ENCODE assay signal across 1 cellular context in the genomic region with DNA sequence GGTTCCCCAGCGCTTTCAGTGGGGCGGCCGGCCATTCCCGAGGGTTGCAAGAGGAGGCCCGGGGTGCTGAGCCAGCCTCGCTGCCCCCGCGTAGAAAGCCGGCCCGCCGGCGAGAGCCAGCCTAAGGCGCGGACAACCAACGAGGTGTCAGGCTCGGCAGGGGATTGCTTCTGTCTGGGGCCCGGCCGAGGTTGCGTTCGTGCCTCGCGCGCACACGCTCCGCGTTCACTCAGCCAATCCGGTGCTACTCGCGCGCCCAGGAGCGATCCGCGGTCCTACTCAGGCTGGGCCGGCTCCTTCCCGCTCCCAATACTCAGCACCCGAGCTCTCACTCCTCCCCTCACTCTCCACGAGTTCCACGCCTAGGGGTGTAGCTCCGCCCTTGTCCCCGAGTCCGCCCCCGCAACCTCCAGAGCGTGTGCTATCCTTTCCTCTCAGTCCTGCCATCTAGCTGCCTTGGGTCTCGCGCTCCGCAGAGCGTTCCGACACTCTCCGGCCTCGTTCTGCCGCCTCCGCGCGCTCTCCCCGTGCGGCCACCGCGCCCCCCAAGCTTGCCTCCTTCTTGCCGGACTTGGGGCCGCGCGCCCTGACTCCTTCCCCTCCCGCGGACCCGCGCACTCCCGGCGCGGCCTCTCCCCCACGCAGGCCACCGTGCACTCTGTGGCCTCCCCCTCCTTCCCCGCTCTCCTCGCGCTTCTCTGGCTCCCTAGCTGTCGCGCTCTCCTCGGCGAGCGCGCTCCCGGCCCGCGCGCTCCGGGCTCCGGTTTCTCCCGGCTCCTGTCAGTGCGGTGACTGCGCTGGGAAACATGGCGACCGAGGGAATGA.
TF ChIP-seq lines count a peak whose summit lies in the region.

A gene (plus strand): TSS at position 426 of the 825 bp plus-strand sequence.

TF ChIP-seq in HepG2, 621 proteins besides CTCF, POLR2A, EP300 and RAD21 (continued from another document and continues in another):
- TF ChIP-seq CHD2 (IDR thresholded peaks at IDR 0.05; ENCODE audit: low read depth, low read length) (0 out of 2 replicates have a peak, but pooled peaks have one; percentile 49), BRD4 (CRISPR knock-in tag; IDR thresholded peaks at IDR 0.05) (no peak), ZNF605 (CRISPR knock-in tag; IDR thresholded peaks at IDR 0.05) (no peak; the same call in 1 of the 2 replicates), NFIC (IDR thresholded peaks at IDR 0.05; ENCODE audit: low read length) (no peak), SCMH1 (CRISPR knock-in tag; IDR thresholded peaks at IDR 0.05; ENCODE audit: borderline replicate concordance) (no peak), PRMT3 (CRISPR knock-in tag; IDR thresholded peaks at IDR 0.05; ENCODE audit: borderline replicate concordance, low read depth) (peak; percentile 77; the same call in 1 of the 2 replicates), MED13 (CRISPR knock-in tag; IDR thresholded peaks at IDR 0.05) (no peak), ZNF350 (CRISPR knock-in tag; IDR thresholded peaks at IDR 0.05; ENCODE audit: borderline replicate concordance, low read depth) (peak; percentile 91), SMARCC2 (IDR thresholded peaks at IDR 0.05) (no peak), HNRNPL (IDR thresholded peaks at IDR 0.05; ENCODE audit: low read depth, low read length) (no peak), SSRP1 (CRISPR knock-in tag; IDR thresholded peaks at IDR 0.05) (no peak), DR1 (CRISPR knock-in tag; IDR thresholded peaks at IDR 0.05) (peak; percentile 87; the same call in 1 of the 2 replicates), ZNF136 (CRISPR knock-in tag; IDR thresholded peaks at IDR 0.05; ENCODE audit: low read depth) (no peak; the same call in 1 of the 2 replicates)
- TF ChIP-seq, protein P1, sequence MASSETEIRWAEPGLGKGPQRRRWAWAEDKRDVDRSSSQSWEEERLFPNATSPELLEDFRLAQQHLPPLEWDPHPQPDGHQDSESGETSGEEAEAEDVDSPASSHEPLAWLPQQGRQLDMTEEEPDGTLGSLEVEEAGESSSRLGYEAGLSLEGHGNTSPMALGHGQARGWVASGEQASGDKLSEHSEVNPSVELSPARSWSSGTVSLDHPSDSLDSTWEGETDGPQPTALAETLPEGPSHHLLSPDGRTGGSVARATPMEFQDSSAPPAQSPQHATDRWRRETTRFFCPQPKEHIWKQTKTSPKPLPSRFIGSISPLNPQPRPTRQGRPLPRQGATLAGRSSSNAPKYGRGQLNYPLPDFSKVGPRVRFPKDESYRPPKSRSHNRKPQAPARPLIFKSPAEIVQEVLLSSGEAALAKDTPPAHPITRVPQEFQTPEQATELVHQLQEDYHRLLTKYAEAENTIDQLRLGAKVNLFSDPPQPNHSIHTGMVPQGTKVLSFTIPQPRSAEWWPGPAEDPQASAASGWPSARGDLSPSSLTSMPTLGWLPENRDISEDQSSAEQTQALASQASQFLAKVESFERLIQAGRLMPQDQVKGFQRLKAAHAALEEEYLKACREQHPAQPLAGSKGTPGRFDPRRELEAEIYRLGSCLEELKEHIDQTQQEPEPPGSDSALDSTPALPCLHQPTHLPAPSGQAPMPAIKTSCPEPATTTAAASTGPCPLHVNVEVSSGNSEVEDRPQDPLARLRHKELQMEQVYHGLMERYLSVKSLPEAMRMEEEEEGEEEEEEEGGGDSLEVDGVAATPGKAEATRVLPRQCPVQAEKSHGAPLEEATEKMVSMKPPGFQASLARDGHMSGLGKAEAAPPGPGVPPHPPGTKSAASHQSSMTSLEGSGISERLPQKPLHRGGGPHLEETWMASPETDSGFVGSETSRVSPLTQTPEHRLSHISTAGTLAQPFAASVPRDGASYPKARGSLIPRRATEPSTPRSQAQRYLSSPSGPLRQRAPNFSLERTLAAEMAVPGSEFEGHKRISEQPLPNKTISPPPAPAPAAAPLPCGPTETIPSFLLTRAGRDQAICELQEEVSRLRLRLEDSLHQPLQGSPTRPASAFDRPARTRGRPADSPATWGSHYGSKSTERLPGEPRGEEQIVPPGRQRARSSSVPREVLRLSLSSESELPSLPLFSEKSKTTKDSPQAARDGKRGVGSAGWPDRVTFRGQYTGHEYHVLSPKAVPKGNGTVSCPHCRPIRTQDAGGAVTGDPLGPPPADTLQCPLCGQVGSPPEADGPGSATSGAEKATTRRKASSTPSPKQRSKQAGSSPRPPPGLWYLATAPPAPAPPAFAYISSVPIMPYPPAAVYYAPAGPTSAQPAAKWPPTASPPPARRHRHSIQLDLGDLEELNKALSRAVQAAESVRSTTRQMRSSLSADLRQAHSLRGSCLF (CRISPR knock-in tag; IDR thresholded peaks at IDR 0.05; ENCODE audit: borderline replicate concordance), result no peak
- TF ChIP-seq, protein P2, sequence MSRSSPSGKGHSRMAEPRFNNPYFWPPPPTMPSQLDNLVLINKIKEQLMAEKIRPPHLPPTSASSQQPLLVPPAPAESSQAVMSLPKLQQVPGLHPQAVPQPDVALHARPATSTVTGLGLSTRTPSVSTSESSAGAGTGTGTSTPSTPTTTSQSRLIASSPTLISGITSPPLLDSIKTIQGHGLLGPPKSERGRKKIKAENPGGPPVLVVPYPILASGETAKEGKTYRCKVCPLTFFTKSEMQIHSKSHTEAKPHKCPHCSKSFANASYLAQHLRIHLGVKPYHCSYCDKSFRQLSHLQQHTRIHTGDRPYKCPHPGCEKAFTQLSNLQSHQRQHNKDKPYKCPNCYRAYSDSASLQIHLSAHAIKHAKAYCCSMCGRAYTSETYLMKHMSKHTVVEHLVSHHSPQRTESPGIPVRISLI (CRISPR knock-in tag; IDR thresholded peaks at IDR 0.05; ENCODE audit: borderline replicate concordance), result 0 out of 2 replicates have a peak, but pooled peaks have one; percentile 33
- TF ChIP-seq, protein P3, sequence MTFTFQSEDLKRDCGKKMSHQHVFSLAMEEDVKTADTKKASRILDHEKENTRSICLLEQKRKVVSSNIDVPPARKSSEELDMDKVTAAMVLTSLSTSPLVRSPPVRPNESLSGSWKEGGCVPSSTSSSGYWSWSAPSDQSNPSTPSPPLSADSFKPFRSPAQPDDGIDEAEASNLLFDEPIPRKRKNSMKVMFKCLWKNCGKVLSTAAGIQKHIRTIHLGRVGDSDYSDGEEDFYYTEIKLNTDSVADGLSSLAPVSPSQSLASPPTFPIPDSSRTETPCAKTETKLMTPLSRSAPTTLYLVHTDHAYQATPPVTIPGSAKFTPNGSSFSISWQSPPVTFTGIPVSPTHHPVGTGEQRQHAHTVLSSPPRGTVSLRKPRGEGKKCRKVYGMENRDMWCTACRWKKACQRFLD (CRISPR knock-in tag; IDR thresholded peaks at IDR 0.05; ENCODE audit: borderline replicate concordance), result no peak
- TF ChIP-seq, protein P4, sequence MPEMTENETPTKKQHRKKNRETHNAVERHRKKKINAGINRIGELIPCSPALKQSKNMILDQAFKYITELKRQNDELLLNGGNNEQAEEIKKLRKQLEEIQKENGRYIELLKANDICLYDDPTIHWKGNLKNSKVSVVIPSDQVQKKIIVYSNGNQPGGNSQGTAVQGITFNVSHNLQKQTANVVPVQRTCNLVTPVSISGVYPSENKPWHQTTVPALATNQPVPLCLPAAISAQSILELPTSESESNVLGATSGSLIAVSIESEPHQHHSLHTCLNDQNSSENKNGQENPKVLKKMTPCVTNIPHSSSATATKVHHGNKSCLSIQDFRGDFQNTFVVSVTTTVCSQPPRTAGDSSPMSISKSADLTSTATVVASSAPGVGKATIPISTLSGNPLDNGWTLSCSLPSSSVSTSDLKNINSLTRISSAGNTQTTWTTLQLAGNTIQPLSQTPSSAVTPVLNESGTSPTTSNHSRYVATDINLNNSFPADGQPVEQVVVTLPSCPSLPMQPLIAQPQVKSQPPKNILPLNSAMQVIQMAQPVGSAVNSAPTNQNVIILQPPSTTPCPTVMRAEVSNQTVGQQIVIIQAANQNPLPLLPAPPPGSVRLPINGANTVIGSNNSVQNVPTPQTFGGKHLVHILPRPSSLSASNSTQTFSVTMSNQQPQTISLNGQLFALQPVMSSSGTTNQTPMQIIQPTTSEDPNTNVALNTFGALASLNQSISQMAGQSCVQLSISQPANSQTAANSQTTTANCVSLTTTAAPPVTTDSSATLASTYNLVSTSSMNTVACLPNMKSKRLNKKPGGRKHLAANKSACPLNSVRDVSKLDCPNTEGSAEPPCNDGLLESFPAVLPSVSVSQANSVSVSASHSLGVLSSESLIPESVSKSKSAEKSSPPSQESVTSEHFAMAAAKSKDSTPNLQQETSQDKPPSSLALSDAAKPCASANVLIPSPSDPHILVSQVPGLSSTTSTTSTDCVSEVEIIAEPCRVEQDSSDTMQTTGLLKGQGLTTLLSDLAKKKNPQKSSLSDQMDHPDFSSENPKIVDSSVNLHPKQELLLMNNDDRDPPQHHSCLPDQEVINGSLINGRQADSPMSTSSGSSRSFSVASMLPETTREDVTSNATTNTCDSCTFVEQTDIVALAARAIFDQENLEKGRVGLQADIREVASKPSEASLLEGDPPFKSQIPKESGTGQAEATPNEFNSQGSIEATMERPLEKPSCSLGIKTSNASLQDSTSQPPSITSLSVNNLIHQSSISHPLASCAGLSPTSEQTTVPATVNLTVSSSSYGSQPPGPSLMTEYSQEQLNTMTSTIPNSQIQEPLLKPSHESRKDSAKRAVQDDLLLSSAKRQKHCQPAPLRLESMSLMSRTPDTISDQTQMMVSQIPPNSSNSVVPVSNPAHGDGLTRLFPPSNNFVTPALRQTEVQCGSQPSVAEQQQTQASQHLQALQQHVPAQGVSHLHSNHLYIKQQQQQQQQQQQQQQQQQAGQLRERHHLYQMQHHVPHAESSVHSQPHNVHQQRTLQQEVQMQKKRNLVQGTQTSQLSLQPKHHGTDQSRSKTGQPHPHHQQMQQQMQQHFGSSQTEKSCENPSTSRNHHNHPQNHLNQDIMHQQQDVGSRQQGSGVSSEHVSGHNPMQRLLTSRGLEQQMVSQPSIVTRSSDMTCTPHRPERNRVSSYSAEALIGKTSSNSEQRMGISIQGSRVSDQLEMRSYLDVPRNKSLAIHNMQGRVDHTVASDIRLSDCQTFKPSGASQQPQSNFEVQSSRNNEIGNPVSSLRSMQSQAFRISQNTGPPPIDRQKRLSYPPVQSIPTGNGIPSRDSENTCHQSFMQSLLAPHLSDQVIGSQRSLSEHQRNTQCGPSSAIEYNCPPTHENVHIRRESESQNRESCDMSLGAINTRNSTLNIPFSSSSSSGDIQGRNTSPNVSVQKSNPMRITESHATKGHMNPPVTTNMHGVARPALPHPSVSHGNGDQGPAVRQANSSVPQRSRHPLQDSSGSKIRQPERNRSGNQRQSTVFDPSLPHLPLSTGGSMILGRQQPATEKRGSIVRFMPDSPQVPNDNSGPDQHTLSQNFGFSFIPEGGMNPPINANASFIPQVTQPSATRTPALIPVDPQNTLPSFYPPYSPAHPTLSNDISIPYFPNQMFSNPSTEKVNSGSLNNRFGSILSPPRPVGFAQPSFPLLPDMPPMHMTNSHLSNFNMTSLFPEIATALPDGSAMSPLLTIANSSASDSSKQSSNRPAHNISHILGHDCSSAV (CRISPR knock-in tag; IDR thresholded peaks at IDR 0.05; ENCODE audit: borderline replicate concordance), result 0 out of 2 replicates have a peak, but pooled peaks have one; percentile 85
- TF ChIP-seq, protein P5, sequence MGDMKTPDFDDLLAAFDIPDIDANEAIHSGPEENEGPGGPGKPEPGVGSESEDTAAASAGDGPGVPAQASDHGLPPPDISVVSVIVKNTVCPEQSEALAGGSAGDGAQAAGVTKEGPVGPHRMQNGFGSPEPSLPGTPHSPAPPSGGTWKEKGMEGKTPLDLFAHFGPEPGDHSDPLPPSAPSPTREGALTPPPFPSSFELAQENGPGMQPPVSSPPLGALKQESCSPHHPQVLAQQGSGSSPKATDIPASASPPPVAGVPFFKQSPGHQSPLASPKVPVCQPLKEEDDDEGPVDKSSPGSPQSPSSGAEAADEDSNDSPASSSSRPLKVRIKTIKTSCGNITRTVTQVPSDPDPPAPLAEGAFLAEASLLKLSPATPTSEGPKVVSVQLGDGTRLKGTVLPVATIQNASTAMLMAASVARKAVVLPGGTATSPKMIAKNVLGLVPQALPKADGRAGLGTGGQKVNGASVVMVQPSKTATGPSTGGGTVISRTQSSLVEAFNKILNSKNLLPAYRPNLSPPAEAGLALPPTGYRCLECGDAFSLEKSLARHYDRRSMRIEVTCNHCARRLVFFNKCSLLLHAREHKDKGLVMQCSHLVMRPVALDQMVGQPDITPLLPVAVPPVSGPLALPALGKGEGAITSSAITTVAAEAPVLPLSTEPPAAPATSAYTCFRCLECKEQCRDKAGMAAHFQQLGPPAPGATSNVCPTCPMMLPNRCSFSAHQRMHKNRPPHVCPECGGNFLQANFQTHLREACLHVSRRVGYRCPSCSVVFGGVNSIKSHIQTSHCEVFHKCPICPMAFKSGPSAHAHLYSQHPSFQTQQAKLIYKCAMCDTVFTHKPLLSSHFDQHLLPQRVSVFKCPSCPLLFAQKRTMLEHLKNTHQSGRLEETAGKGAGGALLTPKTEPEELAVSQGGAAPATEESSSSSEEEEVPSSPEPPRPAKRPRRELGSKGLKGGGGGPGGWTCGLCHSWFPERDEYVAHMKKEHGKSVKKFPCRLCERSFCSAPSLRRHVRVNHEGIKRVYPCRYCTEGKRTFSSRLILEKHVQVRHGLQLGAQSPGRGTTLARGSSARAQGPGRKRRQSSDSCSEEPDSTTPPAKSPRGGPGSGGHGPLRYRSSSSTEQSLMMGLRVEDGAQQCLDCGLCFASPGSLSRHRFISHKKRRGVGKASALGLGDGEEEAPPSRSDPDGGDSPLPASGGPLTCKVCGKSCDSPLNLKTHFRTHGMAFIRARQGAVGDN (CRISPR knock-in tag; IDR thresholded peaks at IDR 0.05), result peak; percentile 95
- TF ChIP-seq, protein P6, sequence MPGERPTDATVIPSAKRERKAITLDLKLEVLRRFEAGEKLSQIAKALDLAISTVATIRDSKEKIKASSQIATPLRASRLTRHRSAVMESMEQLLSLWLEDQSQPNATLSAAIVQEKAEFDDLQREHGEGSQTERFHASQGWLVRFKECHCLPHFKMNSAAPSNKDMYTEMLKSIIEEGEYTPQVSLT (CRISPR knock-in tag; IDR thresholded peaks at IDR 0.05; ENCODE audit: borderline replicate concordance, low read depth), result no peak
- TF ChIP-seq, protein P7, sequence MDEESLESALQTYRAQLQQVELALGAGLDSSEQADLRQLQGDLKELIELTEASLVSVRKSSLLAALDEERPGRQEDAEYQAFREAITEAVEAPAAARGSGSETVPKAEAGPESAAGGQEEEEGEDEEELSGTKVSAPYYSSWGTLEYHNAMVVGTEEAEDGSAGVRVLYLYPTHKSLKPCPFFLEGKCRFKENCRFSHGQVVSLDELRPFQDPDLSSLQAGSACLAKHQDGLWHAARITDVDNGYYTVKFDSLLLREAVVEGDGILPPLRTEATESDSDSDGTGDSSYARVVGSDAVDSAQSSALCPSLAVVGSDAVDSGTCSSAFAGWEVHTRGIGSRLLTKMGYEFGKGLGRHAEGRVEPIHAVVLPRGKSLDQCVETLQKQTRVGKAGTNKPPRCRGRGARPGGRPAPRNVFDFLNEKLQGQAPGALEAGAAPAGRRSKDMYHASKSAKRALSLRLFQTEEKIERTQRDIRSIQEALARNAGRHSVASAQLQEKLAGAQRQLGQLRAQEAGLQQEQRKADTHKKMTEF (CRISPR knock-in tag; IDR thresholded peaks at IDR 0.05), result peak; percentile 74
- TF ChIP-seq, protein P8, sequence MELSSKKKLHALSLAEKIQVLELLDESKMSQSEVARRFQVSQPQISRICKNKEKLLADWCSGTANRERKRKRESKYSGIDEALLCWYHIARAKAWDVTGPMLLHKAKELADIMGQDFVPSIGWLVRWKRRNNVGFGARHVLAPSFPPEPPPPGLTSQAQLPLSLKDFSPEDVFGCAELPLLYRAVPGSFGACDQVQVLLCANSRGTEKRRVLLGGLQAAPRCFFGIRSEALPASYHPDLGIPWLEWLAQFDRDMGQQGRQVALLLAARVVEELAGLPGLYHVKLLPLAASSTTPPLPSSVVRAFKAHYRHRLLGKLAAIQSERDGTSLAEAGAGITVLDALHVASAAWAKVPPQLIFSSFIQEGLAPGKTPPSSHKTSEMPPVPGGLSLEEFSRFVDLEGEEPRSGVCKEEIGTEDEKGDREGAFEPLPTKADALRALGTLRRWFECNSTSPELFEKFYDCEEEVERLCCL (CRISPR knock-in tag; IDR thresholded peaks at IDR 0.05; ENCODE audit: borderline replicate concordance), result peak; percentile 23; the same call in 1 of the 2 replicates
